ENCODE assay signal across 8 cellular contexts in the genomic region with DNA sequence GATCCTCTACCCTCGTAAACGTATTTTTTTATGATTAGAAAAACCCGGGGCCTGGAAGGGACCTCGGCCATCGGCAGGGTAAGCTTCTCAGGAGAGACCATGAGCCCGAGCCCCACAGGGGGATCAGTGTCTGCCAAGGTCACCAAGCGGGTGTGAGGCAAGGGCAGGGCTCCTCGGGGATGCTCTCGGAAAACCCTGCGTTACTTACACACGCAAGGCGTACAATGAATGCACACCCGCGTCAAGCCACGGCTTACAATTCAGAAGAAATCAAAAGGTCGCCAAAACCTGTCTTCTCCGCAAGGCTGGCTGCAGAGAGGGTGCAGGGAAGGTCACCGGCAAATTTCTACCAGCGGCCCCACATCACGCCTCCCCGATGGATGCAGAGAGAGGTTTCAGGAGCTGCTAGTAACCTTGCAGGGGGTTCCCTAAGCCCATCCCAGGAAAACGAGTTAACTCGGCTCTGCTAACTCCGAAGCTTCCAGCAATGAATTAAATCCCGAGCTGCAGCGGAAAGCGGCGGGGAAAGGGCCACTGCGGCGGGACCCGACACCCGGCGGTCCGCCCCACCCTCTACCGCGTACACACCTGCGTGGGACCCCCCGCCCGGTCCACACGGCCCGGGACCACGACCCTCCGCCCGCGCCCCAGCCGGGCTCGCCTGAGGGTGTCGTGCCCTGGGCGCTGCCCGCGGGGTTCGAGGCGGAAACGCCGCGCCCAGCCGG. TPM values are rescaled to one million over a fixed set of nuclear protein-coding genes. Genes with fewer than 3 reads are reported as not detected.
DNase-seq lines count a peak whose midpoint lies in the region; ATAC-seq, FAIRE-seq and TF ChIP-seq lines count a peak whose summit lies in the region.

No MANE protein-coding gene starts in this region.

- intact Hi-C loops in right cardiac atrium (cut with DNase I) = loop anchor here in 2 of 4 donors (2.0 to 10.0 kb wide), 4 partner anchors 61 to 191 kb away; no protein-coding TSS in a partner anchor

- POLR2A ChIA-PET in A549 (lab: Yijun Ruan, JAX) = interaction anchor here (1.3 to 3.1 kb wide), 4 partner anchors 48 to 218 kb away, joined by 4 to 22 read pairs (median 6); a partner anchor contains a TSS

- H3K4me3 Mint-ChIP-seq in activated naive CD8-positive, alpha-beta T cell = peak overlapping the region; percentile 90

- no peak for TF ChIP-seq POLR2A in A549 (IDR thresholded peaks at IDR 0.05; ENCODE audit: low read length)
- no peak for TF ChIP-seq POLR2A in Peyer's patch (IDR thresholded peaks at IDR 0.05)

- H3K36me3 ChIP-seq in Peyer's patch = no peaks in the 10 kb centered on the region

- ATAC-seq in A549 (peak; percentile 6 to 11; a peak in 4 of 6 replicates), GM18909 (IDR thresholded peaks at IDR 0.05; ENCODE audit: poor library complexity, unreplicated experiment) (peak; percentile 19), right cardiac atrium (peak in 1 of 2 donors; percentile 8), GM21825 (IDR thresholded peaks at IDR 0.05; ENCODE audit: unreplicated experiment) (no peak)

- peaks cover 59% of the 10 kb centered on the region for H3K4me1 ChIP-seq in A549
- H3K4me1 ChIP-seq in Peyer's patch = peaks cover 0 to 31% (median 10%) of the 10 kb centered on the region in 4 donors
- H3K4me1 ChIP-seq in right cardiac atrium (ENCODE audit: control insufficient read depth, insufficient read depth, low read length) = peaks cover 4% of the 10 kb centered on the region

- H3K27me3 Mint-ChIP-seq in activated naive CD8-positive, alpha-beta T cell = no peaks in the 10 kb centered on the region

- DNase-seq in A549 (ENCODE audit: low read depth in 1 of 2, low spot score in 1 of 2) (no peak), Peyer's patch (peak; percentile 52 to 63 (median 52)), right cardiac atrium (peak; percentile 42 to 69 (median 69)), skeletal muscle cell (ENCODE audit: low read depth) (no peak), RKO (ENCODE audit: low spot score) (no peak)

- peak overlapping the region; percentile 94 for H3K4me2 ChIP-seq in A549

- H3K27ac ChIP-seq in A549 = peak overlapping the region; percentile 88 to 97
- H3K27ac ChIP-seq in Peyer's patch = peak overlapping the region; percentile 81 to 94 (median 86)
- peak overlapping the region; percentile 50 for H3K27ac ChIP-seq in right cardiac atrium (ENCODE audit: low read length)

- H3K4me3 ChIP-seq in A549 = peak overlapping the region; percentile 77
- H3K4me3 ChIP-seq in Peyer's patch = peak overlapping the region; percentile 70 to 88 (median 82)
- H3K4me3 ChIP-seq in right cardiac atrium (ENCODE audit: low read length) = peak overlapping the region; percentile 84
- H3K4me3 ChIP-seq in skeletal muscle cell (ENCODE audit: low read depth, low read length) = peak overlapping the region; percentile 62

- 3% methylated on average over 36 of the region's 57 CpGs for WGBS in A549 (ENCODE audit: missing lambda C conversion rate)
- WGBS in right cardiac atrium = 2% methylated on average over 57 of the region's 57 CpGs

- CTCF ChIA-PET in A549 (lab: Yijun Ruan, JAX) = interaction anchor here (0.6 to 12.8 kb wide), 57 partner anchors 9 to 250 kb away, joined by 3 to 238 read pairs (median 9); a partner anchor contains a TSS

- TF ChIP-seq CTCF in A549 (IDR thresholded peaks at IDR 0.05) = no peak
- peak in 1 of 6 experiments; percentile 3 for TF ChIP-seq CTCF in Peyer's patch (IDR thresholded peaks at IDR 0.05)

- peak overlapping the region; percentile 87 for H3K27ac Mint-ChIP-seq in activated naive CD8-positive, alpha-beta T cell

- no peaks in the 10 kb centered on the region for H3K9me3 ChIP-seq in A549
- H3K9me3 ChIP-seq in Peyer's patch = no peaks in the 10 kb centered on the region
- H3K9me3 ChIP-seq in right cardiac atrium (ENCODE audit: control insufficient read depth, low read length) = no peaks in the 10 kb centered on the region

- no peak for TF ChIP-seq RAD21 in A549 (conservative IDR thresholded peaks at IDR 0.05 in 1 of 2, IDR thresholded peaks at IDR 0.05 in 1 of 2)

- H3K27me3 ChIP-seq in Peyer's patch (no peaks in the 10 kb centered on the region), right cardiac atrium (ENCODE audit: control insufficient read depth, insufficient read depth) (no peaks in the 10 kb centered on the region)

- no peak for FAIRE-seq in A549 (lab: Jason Lieb, UNC)

- H3K9me3 Mint-ChIP-seq in activated naive CD8-positive, alpha-beta T cell (ENCODE audit: low read depth) = no peaks in the 10 kb centered on the region

- TF ChIP-seq EP300 in A549 (IDR thresholded peaks at IDR 0.05) = no peak

- peaks cover 76% of the 10 kb centered on the region for H3K4me1 Mint-ChIP-seq in activated naive CD8-positive, alpha-beta T cell (ENCODE audit: low read depth)

- peaks cover 4% of the 10 kb centered on the region for H3K36me3 Mint-ChIP-seq in activated naive CD8-positive, alpha-beta T cell

TF ChIP-seq in A549, 52 proteins besides CTCF, POLR2A, EP300 and RAD21:
- TF ChIP-seq MAZ (IDR thresholded peaks at IDR 0.05; ENCODE audit: borderline replicate concordance, low read depth, low read length) (no peak), HOXB13 (CRISPR knock-in tag; IDR thresholded peaks at IDR 0.05; ENCODE audit: low read depth) (0 out of 2 replicates have a peak, but pooled peaks have one; percentile 8), ZNF302 (CRISPR knock-in tag; IDR thresholded peaks at IDR 0.05) (no peak), KDM5A (IDR thresholded peaks at IDR 0.05) (peak; percentile 59; the same call in 1 of the 2 replicates), EHF (CRISPR knock-in tag; IDR thresholded peaks at IDR 0.05) (no peak)
- TF ChIP-seq, protein P1, sequence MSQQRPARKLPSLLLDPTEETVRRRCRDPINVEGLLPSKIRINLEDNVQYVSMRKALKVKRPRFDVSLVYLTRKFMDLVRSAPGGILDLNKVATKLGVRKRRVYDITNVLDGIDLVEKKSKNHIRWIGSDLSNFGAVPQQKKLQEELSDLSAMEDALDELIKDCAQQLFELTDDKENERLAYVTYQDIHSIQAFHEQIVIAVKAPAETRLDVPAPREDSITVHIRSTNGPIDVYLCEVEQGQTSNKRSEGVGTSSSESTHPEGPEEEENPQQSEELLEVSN (IDR thresholded peaks at IDR 0.05; ENCODE audit: borderline replicate concordance, low read depth) = peak; percentile 53

RNA-seq across cellular contexts. Expression of a gene that starts 0.6 kb away (rescaled TPM):
- polyA plus RNA-seq in A549 (2011; rRNA removed) = 115 and 119 TPM in 2 replicates
- 48.7 and 50.3 TPM in 2 replicates for polyA plus RNA-seq in A549 (2012; cell fraction: cytosol; rRNA removed)
- 37.9 and 52.9 TPM in 2 replicates for polyA plus RNA-seq in A549 (2012; cell fraction: nucleus; rRNA removed)
- polyA plus RNA-seq in A549 (2017; fragmentation: RNase III; extraction: RNeasy Plus Mini Kit Qiagen cat#74134 plus additional on column Dnase treatment) = 34.1 to 36.9 TPM (median 35.9 TPM) in 3 replicates
- polyA minus RNA-seq in A549 (2011; rRNA and poly(A)+ RNA removed) = 59.3 and 67.7 TPM in 2 replicates
- 10 to 100 TPM; 10.8 to 23.9 (median 16.5) TPM for total RNA-seq in Peyer's patch
- 10 to 100 TPM in 2 of 4 donors, 1 to 10 TPM in 2; 8.7 to 14.0 (median 9.7) TPM for total RNA-seq in right cardiac atrium
- 5.4 TPM for polyA plus RNA-seq in right cardiac atrium

Comparison
In these comparisons a context has a peak if more than half of its experiments do, and no peak if none do; other contexts are left out.
1. DNase-seq: peak in Peyer's patch (3 of 3) and right cardiac atrium (3 of 3); none in A549 (0 of 2), skeletal muscle cell (single experiment) and RKO (single experiment).
2. Peak in every context shown above with its lines, with median percentiles within 50 percentile points of each other: H3K27ac ChIP-seq and H3K4me3 ChIP-seq.